In the genomic region with DNA sequence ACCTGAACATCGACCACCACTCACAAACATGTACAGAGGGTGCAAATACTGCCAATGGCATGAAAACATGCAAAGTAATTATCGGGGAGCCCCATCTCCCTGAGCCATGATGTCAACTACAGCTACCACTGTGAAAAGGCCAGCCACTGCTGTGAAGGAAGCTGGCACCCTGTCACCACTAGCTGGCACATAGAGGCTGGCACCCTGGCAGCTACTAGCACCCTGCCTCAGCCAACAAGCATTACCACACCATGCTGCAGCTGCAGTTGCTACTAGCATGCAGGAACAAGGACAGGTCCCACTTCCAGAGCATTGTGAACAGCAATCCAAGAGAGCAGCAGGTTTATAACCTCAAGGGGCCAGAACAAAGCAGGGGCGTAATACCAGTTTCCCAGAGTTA, we compare ENCODE assay signal across 23 cellular contexts.
"Had no signal": no experiment of that assay in that cellular context is flagged by ENCODE, and none has a peak within 500 bp of the region (broad histone marks: within the 10 kb centered on the region; RNA-seq: fewer than 3 reads in every experiment).

No MANE protein-coding gene starts in this region.

- H3K27ac ChIP-seq: Peyer's patch, RWPE1 had no signal

- H3K36me3 ChIP-seq: Peyer's patch had no signal

- H3K27me3 Mint-ChIP-seq: activated naive CD8-positive, alpha-beta T cell treated with anti-CD3 and anti-CD28 coated beads, Interleukin-2, amount 50 U/mL, for 24 hours had no signal

- H3K4me3 Mint-ChIP-seq: activated CD8-positive, alpha-beta T cell treated with anti-CD3 and anti-CD28 coated beads, Interleukin-2, amount 10 ng/mL, durations not matched to agents 7 days and 5 days; activated naive CD8-positive, alpha-beta T cell treated with anti-CD3 and anti-CD28 coated beads, Interleukin-2, amount 50 U/mL, for 24 hours; brain; T-helper 1 cell treated with Interleukin-12 subunit alpha and Interleukin-12 subunit beta and Interleukin-4 antibody, amounts not matched to agents 30 μg/mL and 1 μg/mL, for 36 hours had no signal

- H3K4me3 ChIP-seq: Peyer's patch had no signal

- ATAC-seq: activated CD4-positive, CD25-positive, alpha-beta regulatory T cell treated with anti-CD3 and anti-CD28 coated beads, Interleukin-2, amount 50 U/mL, for 24 hours; activated CD8-positive, alpha-beta T cell treated with anti-CD3 and anti-CD28 coated beads, Interleukin-2, amount 10 ng/mL, durations not matched to agents 7 days and 5 days; activated naive CD4-positive, alpha-beta T cell treated with anti-CD3 and anti-CD28 coated beads, Interleukin-2, amount 50 U/mL, for 72 hours; activated naive CD8-positive, alpha-beta T cell treated with anti-CD3 and anti-CD28 coated beads, Interleukin-2, amount 50 U/mL, for 24 hours had no signal

- H3K4me1 Mint-ChIP-seq: activated naive CD8-positive, alpha-beta T cell treated with anti-CD3 and anti-CD28 coated beads, Interleukin-2, amount 50 U/mL, for 24 hours; brain had no signal

- H3K36me3 Mint-ChIP-seq: activated naive CD4-positive, alpha-beta T cell treated with anti-CD3 and anti-CD28 coated beads, Interleukin-2, amount 50 U/mL, for 72 hours; brain had no signal

- H3K9me3 ChIP-seq: Peyer's patch had no signal

- DNase-seq: activated CD4-positive, alpha-beta T cell treated with anti-CD3 and anti-CD28 coated beads for 48 hours; activated CD4-positive, alpha-beta T cell treated with anti-CD3 and anti-CD28 coated beads, Interleukin-2, amount 50 U/mL, for 4 hours; activated CD8-positive, alpha-beta memory T cell treated with anti-CD3 and anti-CD28 coated beads, Interleukin-2, amount 50 U/mL, for 48 hours; activated CD8-positive, alpha-beta T cell treated with anti-CD3 and anti-CD28 coated beads, Interleukin-2, amount 10 ng/mL, durations not matched to agents 7 days and 5 days; activated effector memory CD4-positive, alpha-beta T cell treated with anti-CD3 and anti-CD28 coated beads, Interleukin-2, amount 50 U/mL, for 16 hours; activated naive CD4-positive, alpha-beta T cell treated with Interleukin-2 at 50 U/mL for 16 hours; activated naive CD8-positive, alpha-beta T cell treated with anti-CD3 and anti-CD28 coated beads, Interleukin-2, amount 50 U/mL, for 24 hours; activated T-cell treated with anti-CD3 and anti-CD28 coated beads, Interleukin-2, amount 50 U/mL, for 1 hour; amniotic stem cell; MM.1S; NCI-H1105; NCI-H1436; NCI-H1694 treated with DMSO at 0.1 percent for 48 hours; NCI-H345; NCI-H524; NK-92 treated with Interleukin-12 subunit alpha and Interleukin-12 subunit beta, amount 100 ng/mL, for 24 hours; Peyer's patch; SHP77 treated with DMSO at 0.1 percent for 48 hours had no signal

- H3K27ac Mint-ChIP-seq: activated CD8-positive, alpha-beta T cell treated with anti-CD3 and anti-CD28 coated beads, Interleukin-2, amount 10 ng/mL, durations not matched to agents 7 days and 5 days; activated naive CD4-positive, alpha-beta T cell treated with anti-CD3 and anti-CD28 coated beads, Interleukin-2, amount 50 U/mL, for 72 hours; activated naive CD8-positive, alpha-beta T cell treated with anti-CD3 and anti-CD28 coated beads, Interleukin-2, amount 50 U/mL, for 24 hours; brain; T-helper 1 cell treated with Interleukin-12 subunit alpha and Interleukin-12 subunit beta and Interleukin-4 antibody, amounts not matched to agents 30 μg/mL and 1 μg/mL, for 36 hours had no signal

- H3K9me3 Mint-ChIP-seq: activated naive CD4-positive, alpha-beta T cell treated with anti-CD3 and anti-CD28 coated beads, Interleukin-2, amount 50 U/mL, for 72 hours; activated naive CD8-positive, alpha-beta T cell treated with anti-CD3 and anti-CD28 coated beads, Interleukin-2, amount 50 U/mL, for 24 hours; T-helper 1 cell treated with Interleukin-12 subunit alpha and Interleukin-12 subunit beta and Interleukin-4 antibody, amounts not matched to agents 30 μg/mL and 1 μg/mL, for 36 hours had no signal

- H3K27me3 ChIP-seq: Peyer's patch had no signal

- H3K4me1 ChIP-seq: Peyer's patch had no signal
